In the genomic region with DNA sequence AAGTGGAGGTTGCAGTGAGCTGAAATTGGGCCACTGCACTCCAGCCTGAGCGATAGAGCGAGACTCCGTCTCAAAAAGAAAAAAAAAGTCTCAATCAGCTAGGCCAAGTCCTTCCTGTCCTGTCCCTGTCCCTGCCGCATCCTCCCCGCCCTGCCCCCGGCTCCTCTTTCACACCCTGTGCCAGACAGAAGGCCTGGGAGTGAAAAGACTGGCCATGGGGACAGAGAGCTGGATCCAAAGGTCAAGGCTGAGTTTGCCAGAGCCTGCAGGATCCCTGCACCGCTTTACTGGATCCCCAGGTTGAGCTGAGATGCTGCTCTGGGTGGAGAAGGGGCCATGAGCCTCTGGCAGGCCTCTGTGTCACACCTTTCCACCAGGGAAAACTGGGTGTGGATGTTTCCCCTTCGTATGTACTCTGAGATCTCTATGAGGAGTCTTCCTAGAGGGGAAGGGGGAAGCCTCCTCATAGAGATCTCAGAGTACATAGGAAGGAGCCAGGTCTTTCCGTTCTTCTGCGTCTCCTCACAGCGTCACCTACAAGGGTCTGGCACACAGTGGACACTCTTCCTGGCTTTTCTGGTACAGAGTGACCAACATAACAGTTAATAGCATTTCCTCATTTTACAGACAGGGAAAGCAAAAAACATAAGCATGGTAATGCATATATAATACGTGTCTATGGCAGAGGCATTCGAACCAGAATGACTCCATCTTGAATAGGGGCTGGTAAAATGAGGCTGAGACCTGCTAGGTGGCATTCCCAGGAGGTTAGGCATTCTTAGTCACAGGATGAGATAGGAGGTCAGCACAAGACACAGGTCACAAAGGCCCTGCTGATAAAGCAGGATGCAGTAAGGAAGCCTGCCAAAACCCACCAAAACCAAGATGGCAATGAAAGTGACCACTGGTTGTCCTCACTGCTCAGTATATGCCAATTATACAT, we compare ENCODE assay signal across 1 cellular context.
TF ChIP-seq lines count a peak whose summit lies in the region.

No MANE protein-coding gene starts in this region.

TF ChIP-seq in HepG2, 621 proteins besides CTCF, POLR2A, EP300 and RAD21 (continued from another document and continues in another):
- TF ChIP-seq FOXP4 (CRISPR knock-in tag; IDR thresholded peaks at IDR 0.05) = peak; percentile 45; the same call in 1 of the 2 replicates
- TF ChIP-seq ZNF687 (CRISPR knock-in tag; IDR thresholded peaks at IDR 0.05) = peak; percentile 88
- peak; percentile 41; the same call in 1 of the 2 replicates for TF ChIP-seq NR2C2 (CRISPR knock-in tag; IDR thresholded peaks at IDR 0.05; ENCODE audit: borderline replicate concordance)
- TF ChIP-seq RFX1 (IDR thresholded peaks at IDR 0.05) = no peak
- TF ChIP-seq ZFP36L1 (CRISPR knock-in tag; IDR thresholded peaks at IDR 0.05) = no peak
- TF ChIP-seq, protein P1, sequence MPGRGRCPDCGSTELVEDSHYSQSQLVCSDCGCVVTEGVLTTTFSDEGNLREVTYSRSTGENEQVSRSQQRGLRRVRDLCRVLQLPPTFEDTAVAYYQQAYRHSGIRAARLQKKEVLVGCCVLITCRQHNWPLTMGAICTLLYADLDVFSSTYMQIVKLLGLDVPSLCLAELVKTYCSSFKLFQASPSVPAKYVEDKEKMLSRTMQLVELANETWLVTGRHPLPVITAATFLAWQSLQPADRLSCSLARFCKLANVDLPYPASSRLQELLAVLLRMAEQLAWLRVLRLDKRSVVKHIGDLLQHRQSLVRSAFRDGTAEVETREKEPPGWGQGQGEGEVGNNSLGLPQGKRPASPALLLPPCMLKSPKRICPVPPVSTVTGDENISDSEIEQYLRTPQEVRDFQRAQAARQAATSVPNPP (CRISPR knock-in tag; IDR thresholded peaks at IDR 0.05) = no peak
- 0 out of 2 replicates have a peak, but pooled peaks have one; percentile 25 for TF ChIP-seq ZBTB33 (CRISPR knock-in tag; IDR thresholded peaks at IDR 0.05)
- TF ChIP-seq THAP11 (CRISPR knock-in tag; IDR thresholded peaks at IDR 0.05) = 0 out of 2 replicates have a peak, but pooled peaks have one; percentile 46
- peak; percentile 65; the same call in 1 of the 2 replicates for TF ChIP-seq KDM1A (CRISPR knock-in tag; IDR thresholded peaks at IDR 0.05)
- TF ChIP-seq TAF1 (CRISPR knock-in tag; IDR thresholded peaks at IDR 0.05) = no peak
- TF ChIP-seq ZNF160 (CRISPR knock-in tag; IDR thresholded peaks at IDR 0.05) = peak; percentile 65; the same call in 1 of the 2 replicates
- TF ChIP-seq HDAC2 (CRISPR knock-in tag; IDR thresholded peaks at IDR 0.05) = peak; percentile 76
- TF ChIP-seq SATB2 (CRISPR knock-in tag; IDR thresholded peaks at IDR 0.05) = no peak
- peak; percentile 28; the same call in 1 of the 2 replicates for TF ChIP-seq ERF (CRISPR knock-in tag; IDR thresholded peaks at IDR 0.05)
- TF ChIP-seq SMARCC2 (IDR thresholded peaks at IDR 0.05) = no peak
- peak; percentile 64; the same call in 1 of the 2 replicates for TF ChIP-seq ZNF737 (CRISPR knock-in tag; IDR thresholded peaks at IDR 0.05; ENCODE audit: borderline replicate concordance)
- TF ChIP-seq, protein P2, sequence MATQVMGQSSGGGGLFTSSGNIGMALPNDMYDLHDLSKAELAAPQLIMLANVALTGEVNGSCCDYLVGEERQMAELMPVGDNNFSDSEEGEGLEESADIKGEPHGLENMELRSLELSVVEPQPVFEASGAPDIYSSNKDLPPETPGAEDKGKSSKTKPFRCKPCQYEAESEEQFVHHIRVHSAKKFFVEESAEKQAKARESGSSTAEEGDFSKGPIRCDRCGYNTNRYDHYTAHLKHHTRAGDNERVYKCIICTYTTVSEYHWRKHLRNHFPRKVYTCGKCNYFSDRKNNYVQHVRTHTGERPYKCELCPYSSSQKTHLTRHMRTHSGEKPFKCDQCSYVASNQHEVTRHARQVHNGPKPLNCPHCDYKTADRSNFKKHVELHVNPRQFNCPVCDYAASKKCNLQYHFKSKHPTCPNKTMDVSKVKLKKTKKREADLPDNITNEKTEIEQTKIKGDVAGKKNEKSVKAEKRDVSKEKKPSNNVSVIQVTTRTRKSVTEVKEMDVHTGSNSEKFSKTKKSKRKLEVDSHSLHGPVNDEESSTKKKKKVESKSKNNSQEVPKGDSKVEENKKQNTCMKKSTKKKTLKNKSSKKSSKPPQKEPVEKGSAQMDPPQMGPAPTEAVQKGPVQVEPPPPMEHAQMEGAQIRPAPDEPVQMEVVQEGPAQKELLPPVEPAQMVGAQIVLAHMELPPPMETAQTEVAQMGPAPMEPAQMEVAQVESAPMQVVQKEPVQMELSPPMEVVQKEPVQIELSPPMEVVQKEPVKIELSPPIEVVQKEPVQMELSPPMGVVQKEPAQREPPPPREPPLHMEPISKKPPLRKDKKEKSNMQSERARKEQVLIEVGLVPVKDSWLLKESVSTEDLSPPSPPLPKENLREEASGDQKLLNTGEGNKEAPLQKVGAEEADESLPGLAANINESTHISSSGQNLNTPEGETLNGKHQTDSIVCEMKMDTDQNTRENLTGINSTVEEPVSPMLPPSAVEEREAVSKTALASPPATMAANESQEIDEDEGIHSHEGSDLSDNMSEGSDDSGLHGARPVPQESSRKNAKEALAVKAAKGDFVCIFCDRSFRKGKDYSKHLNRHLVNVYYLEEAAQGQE (IDR thresholded peaks at IDR 0.05; ENCODE audit: borderline replicate concordance in 1 of 2, low read depth in 1 of 2, low read length in 2 of 2) = no peak
- peak; percentile 47; the same call in 1 of the 2 replicates for TF ChIP-seq SOX5 (CRISPR knock-in tag; IDR thresholded peaks at IDR 0.05; ENCODE audit: borderline replicate concordance)
- peak; percentile 79 for TF ChIP-seq RXRA (CRISPR knock-in tag; IDR thresholded peaks at IDR 0.05)
- TF ChIP-seq ZMYM4 (CRISPR knock-in tag; IDR thresholded peaks at IDR 0.05) = 0 out of 2 replicates have a peak, but pooled peaks have one; percentile 33
- peak; percentile 63; the same call in 1 of the 2 replicates for TF ChIP-seq RXRB (CRISPR knock-in tag; IDR thresholded peaks at IDR 0.05; ENCODE audit: borderline replicate concordance)
- TF ChIP-seq ZNF350 (CRISPR knock-in tag; IDR thresholded peaks at IDR 0.05; ENCODE audit: borderline replicate concordance, low read depth) = 0 out of 2 replicates have a peak, but pooled peaks have one; percentile 42
- TF ChIP-seq ZNF788 (CRISPR knock-in tag; IDR thresholded peaks at IDR 0.05; ENCODE audit: borderline replicate concordance) = peak; percentile 58; the same call in 1 of the 2 replicates
- TF ChIP-seq PHF21A (CRISPR knock-in tag; IDR thresholded peaks at IDR 0.05) = peak; percentile 84
- peak; percentile 55 for TF ChIP-seq NR2F6 (IDR thresholded peaks at IDR 0.05)
- TF ChIP-seq NR2F6 (CRISPR knock-in tag; IDR thresholded peaks at IDR 0.05) = peak; percentile 83
- TF ChIP-seq, protein P3, sequence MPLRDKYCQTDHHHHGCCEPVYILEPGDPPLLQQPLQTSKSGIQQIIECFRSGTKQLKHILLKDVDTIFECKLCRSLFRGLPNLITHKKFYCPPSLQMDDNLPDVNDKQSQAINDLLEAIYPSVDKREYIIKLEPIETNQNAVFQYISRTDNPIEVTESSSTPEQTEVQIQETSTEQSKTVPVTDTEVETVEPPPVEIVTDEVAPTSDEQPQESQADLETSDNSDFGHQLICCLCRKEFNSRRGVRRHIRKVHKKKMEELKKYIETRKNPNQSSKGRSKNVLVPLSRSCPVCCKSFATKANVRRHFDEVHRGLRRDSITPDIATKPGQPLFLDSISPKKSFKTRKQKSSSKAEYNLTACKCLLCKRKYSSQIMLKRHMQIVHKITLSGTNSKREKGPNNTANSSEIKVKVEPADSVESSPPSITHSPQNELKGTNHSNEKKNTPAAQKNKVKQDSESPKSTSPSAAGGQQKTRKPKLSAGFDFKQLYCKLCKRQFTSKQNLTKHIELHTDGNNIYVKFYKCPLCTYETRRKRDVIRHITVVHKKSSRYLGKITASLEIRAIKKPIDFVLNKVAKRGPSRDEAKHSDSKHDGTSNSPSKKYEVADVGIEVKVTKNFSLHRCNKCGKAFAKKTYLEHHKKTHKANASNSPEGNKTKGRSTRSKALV (CRISPR knock-in tag; IDR thresholded peaks at IDR 0.05) = no peak
- TF ChIP-seq ZNF614 (CRISPR knock-in tag; IDR thresholded peaks at IDR 0.05; ENCODE audit: borderline replicate concordance) = 0 out of 2 replicates have a peak, but pooled peaks have one; percentile 27
- no peak for TF ChIP-seq ZNF646 (CRISPR knock-in tag; IDR thresholded peaks at IDR 0.05)
